8 cellular contexts compared by ENCODE assay signal in genomic region chr1:17860812-17861211, GRCh38.
"Had no signal": no experiment of that assay in that cellular context is flagged by ENCODE, and none has a peak within 500 bp of the region (broad histone marks: within the 10 kb centered on the region; RNA-seq: fewer than 3 reads in every experiment).

No MANE protein-coding gene starts in this region.

- H3K4me3 ChIP-seq: GM12878 had no signal

- FAIRE-seq: G401.6, GM12878, GM12891, GM12892, GM18507, GM19239 had no signal

- ATAC-seq: GM12878 had no signal

- DNase-seq: GDM1, GF-D8 had no signal
